Comparison of ENCODE assay signal across 1 cellular context in the genomic region with DNA sequence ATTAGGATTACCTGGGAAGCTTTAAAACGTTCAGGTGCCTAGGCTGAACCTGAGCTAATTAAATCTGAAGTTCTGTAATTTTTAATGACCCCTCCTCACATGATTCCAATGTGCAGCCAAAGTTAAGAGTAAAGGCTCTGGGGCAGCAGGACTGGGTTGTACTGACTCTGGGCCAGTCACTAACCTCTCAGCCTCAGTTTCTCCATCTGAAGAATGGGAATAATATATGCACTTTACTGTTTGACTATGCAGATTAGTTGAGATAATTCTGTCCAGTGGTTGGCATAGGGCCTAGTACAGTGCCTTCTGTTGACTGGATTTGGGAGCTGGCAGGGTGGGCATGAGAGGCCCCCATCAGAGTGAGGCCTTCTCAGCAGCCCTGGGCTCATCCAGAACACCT.
TF ChIP-seq lines count a peak whose summit lies in the region.

No MANE protein-coding gene starts in this region.

TF ChIP-seq in IMR-90, 13 proteins besides CTCF, POLR2A, EP300 and RAD21:
- TF ChIP-seq MAFK (IDR thresholded peaks at IDR 0.05; ENCODE audit: low read depth, low read length) = no peak
- TF ChIP-seq RFX5 (IDR thresholded peaks at IDR 0.05; ENCODE audit: low read depth, low read length) = no peak
- TF ChIP-seq CHD1 (IDR thresholded peaks at IDR 0.05; ENCODE audit: low read depth, low read length) = no peak
- no peak for TF ChIP-seq FOS (IDR thresholded peaks at IDR 0.05; ENCODE audit: low read depth, low read length)
- TF ChIP-seq NFE2L2 (IDR thresholded peaks at IDR 0.05; ENCODE audit: low read depth, low read length) = no peak
- TF ChIP-seq MAZ (IDR thresholded peaks at IDR 0.05; ENCODE audit: borderline replicate concordance, low read depth, low read length) = no peak
- no peak for TF ChIP-seq BHLHE40 (IDR thresholded peaks at IDR 0.05; ENCODE audit: low read depth, low read length)
- TF ChIP-seq, protein P1, sequence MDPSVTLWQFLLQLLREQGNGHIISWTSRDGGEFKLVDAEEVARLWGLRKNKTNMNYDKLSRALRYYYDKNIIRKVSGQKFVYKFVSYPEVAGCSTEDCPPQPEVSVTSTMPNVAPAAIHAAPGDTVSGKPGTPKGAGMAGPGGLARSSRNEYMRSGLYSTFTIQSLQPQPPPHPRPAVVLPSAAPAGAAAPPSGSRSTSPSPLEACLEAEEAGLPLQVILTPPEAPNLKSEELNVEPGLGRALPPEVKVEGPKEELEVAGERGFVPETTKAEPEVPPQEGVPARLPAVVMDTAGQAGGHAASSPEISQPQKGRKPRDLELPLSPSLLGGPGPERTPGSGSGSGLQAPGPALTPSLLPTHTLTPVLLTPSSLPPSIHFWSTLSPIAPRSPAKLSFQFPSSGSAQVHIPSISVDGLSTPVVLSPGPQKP (IDR thresholded peaks at IDR 0.05; ENCODE audit: borderline replicate concordance, low read depth, low read length) = no peak
- TF ChIP-seq MXI1 (IDR thresholded peaks at IDR 0.05; ENCODE audit: borderline replicate concordance, low read depth, low read length) = no peak
- TF ChIP-seq CEBPB (IDR thresholded peaks at IDR 0.05; ENCODE audit: low read depth, low read length) = no peak
- no peak for TF ChIP-seq RCOR1 (IDR thresholded peaks at IDR 0.05; ENCODE audit: insufficient replicate concordance, low read length)
- TF ChIP-seq, protein P2, sequence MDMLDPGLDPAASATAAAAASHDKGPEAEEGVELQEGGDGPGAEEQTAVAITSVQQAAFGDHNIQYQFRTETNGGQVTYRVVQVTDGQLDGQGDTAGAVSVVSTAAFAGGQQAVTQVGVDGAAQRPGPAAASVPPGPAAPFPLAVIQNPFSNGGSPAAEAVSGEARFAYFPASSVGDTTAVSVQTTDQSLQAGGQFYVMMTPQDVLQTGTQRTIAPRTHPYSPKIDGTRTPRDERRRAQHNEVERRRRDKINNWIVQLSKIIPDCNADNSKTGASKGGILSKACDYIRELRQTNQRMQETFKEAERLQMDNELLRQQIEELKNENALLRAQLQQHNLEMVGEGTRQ (IDR thresholded peaks at IDR 0.05; ENCODE audit: low read depth, low read length) = no peak
- TF ChIP-seq SMC3 (IDR thresholded peaks at IDR 0.05; ENCODE audit: low read depth, low read length) = no peak
TF ChIP-seq in IMR-90: peak in this region for 0.
